Comparison of ENCODE assay signal across 9 cellular contexts in the genomic region with DNA sequence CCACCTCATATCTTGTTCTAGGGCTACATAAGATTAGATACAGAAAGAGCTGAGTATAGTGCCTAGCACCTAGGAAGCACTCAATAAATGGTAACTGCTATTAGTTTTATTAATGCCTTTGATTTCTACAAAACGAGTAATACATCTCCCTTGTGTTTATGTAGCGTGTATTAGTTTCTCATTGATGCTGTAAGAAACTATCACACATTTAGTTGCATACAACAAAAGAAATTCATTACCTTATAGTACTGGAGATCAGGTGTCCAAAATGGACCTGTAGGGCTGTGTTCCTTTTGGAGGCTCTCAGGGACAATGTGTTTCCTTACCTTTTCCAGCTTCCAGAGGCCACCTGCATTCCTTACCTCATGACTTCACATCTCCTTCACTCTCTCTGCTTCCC. TPM values are rescaled to one million over a fixed set of nuclear protein-coding genes. Genes with fewer than 3 reads are reported as not detected.
DNase-seq lines count a peak whose midpoint lies in the region; ATAC-seq and TF ChIP-seq lines count a peak whose summit lies in the region.
"Had no signal": no experiment of that assay in that cellular context is flagged by ENCODE, and none has a peak within 500 bp of the region (broad histone marks: within the 10 kb centered on the region; RNA-seq: fewer than 3 reads in every experiment).

No MANE protein-coding gene starts in this region.

- TF ChIP-seq CTCF in liver (IDR thresholded peaks at IDR 0.05; ENCODE audit: low read depth, low read length, missing input control) (no peak), thoracic aorta (IDR thresholded peaks at IDR 0.05) (no peak), lower leg skin (IDR thresholded peaks at IDR 0.05) (no peak)

- intact Hi-C loops in activated T-helper 1 cell treated with anti-CD3 and anti-CD28 coated beads, Interleukin-12 subunit alpha, Interleukin-12 subunit beta, Interleukin-2, Interleukin-4 antibody, amounts not matched to agents 30 ng/mL and 10 ng/mL and 1 ng/mL, durations not matched to agents 14 hours and 24 hours and 36 hours (cut with micrococcal nuclease) = loop anchor here (1.0 to 10.0 kb wide), 9 partner anchors 140 to 1908 kb away; a partner anchor contains a TSS
- intact Hi-C loops in lower leg skin (cut with DNase I; ENCODE audit: low total_unique reads) = no loop called here

- no peaks in the 10 kb centered on the region for H3K9me3 Mint-ChIP-seq in activated T-cell treated with anti-CD3 and anti-CD28 coated beads, Interleukin-2, amount 50 U/mL, for 24 hours
- H3K9me3 Mint-ChIP-seq in activated T-helper 1 cell treated with anti-CD3 and anti-CD28 coated beads, Interleukin-12 subunit alpha, Interleukin-12 subunit beta, Interleukin-2, Interleukin-4 antibody, amounts not matched to agents 30 ng/mL and 10 ng/mL and 1 ng/mL, durations not matched to agents 14 hours and 24 hours and 36 hours = no peaks in the 10 kb centered on the region

- peak overlapping the region; percentile 90 for H3K27ac Mint-ChIP-seq in activated T-cell treated with anti-CD3 and anti-CD28 coated beads, Interleukin-2, amount 50 U/mL, for 24 hours
- H3K27ac Mint-ChIP-seq in activated T-helper 1 cell treated with anti-CD3 and anti-CD28 coated beads, Interleukin-12 subunit alpha, Interleukin-12 subunit beta, Interleukin-2, Interleukin-4 antibody, amounts not matched to agents 30 ng/mL and 10 ng/mL and 1 ng/mL, durations not matched to agents 14 hours and 24 hours and 36 hours = peak overlapping the region; percentile 80

- TF ChIP-seq RAD21 in liver (IDR thresholded peaks at IDR 0.05) = no peak

- H3K4me1 Mint-ChIP-seq in activated T-cell treated with anti-CD3 and anti-CD28 coated beads, Interleukin-2, amount 50 U/mL, for 24 hours (ENCODE audit: low read depth) = peaks cover 49% of the 10 kb centered on the region
- H3K4me1 Mint-ChIP-seq in activated T-helper 1 cell treated with anti-CD3 and anti-CD28 coated beads, Interleukin-12 subunit alpha, Interleukin-12 subunit beta, Interleukin-2, Interleukin-4 antibody, amounts not matched to agents 30 ng/mL and 10 ng/mL and 1 ng/mL, durations not matched to agents 14 hours and 24 hours and 36 hours (ENCODE audit: low read depth) = peaks cover 45% of the 10 kb centered on the region

- no peak for DNase-seq in activated T-cell treated with anti-CD3 and anti-CD28 coated beads, Interleukin-2, amount 50 U/mL, for 24 hours
- no peak for DNase-seq in activated T-cell treated with anti-CD3 and anti-CD28 coated beads for 4 hours
- DNase-seq in activated T-helper 1 cell treated with anti-CD3 and anti-CD28 coated beads, Interleukin-12 subunit alpha, Interleukin-12 subunit beta, Interleukin-2, Interleukin-4 antibody, amounts not matched to agents 30 ng/mL and 10 ng/mL and 1 ng/mL, durations not matched to agents 14 hours and 24 hours and 36 hours (ENCODE audit: low spot score) = no peak
- DNase-seq in thoracic aorta (ENCODE audit: low spot score) = no peak
- DNase-seq in dedifferentiated amniotic fluid mesenchymal stem cell (ENCODE audit: extremely low spot score) = no peak
- no peak for DNase-seq in lower leg skin (ENCODE audit: low spot score in 2 of 2)
- DNase-seq: upper lobe of right lung had no signal

- no peak for ATAC-seq in thoracic aorta (ENCODE audit: insufficient number of reproducible peaks, low FRiP score, low read depth)
- no peak for ATAC-seq in GM21390 (IDR thresholded peaks at IDR 0.05; ENCODE audit: unreplicated experiment)

- H3K27me3 Mint-ChIP-seq in activated T-cell treated with anti-CD3 and anti-CD28 coated beads, Interleukin-2, amount 50 U/mL, for 24 hours = no peaks in the 10 kb centered on the region
- peaks cover 18% of the 10 kb centered on the region for H3K27me3 Mint-ChIP-seq in activated T-helper 1 cell treated with anti-CD3 and anti-CD28 coated beads, Interleukin-12 subunit alpha, Interleukin-12 subunit beta, Interleukin-2, Interleukin-4 antibody, amounts not matched to agents 30 ng/mL and 10 ng/mL and 1 ng/mL, durations not matched to agents 14 hours and 24 hours and 36 hours (ENCODE audit: insufficient read depth)

- H3K4me1 ChIP-seq in liver (ENCODE audit: control insufficient read depth in 4 of 4, insufficient read depth in 4 of 4, low read length in 3 of 4) (peaks cover 0 to 18% (median 15%) of the 10 kb centered on the region in 4 donors), thoracic aorta (ENCODE audit: control insufficient read depth in 1 of 2, low read depth in 2 of 2) (peaks cover 7 to 11% of the 10 kb centered on the region in 2 donors)
- H3K4me1 ChIP-seq: upper lobe of right lung had no signal

- no peaks in the 10 kb centered on the region for H3K27me3 ChIP-seq in liver (ENCODE audit: control insufficient read depth in 4 of 4, insufficient read depth in 4 of 4, low read length in 3 of 4)
- no peaks in the 10 kb centered on the region for H3K27me3 ChIP-seq in thoracic aorta (replicated peaks; ENCODE audit: insufficient read depth)
- H3K27me3 ChIP-seq: upper lobe of right lung had no signal

- H3K4me3 Mint-ChIP-seq in activated T-cell treated with anti-CD3 and anti-CD28 coated beads, Interleukin-2, amount 50 U/mL, for 24 hours = peak overlapping the region; percentile 88
- peak overlapping the region; percentile 90 for H3K4me3 Mint-ChIP-seq in activated T-helper 1 cell treated with anti-CD3 and anti-CD28 coated beads, Interleukin-12 subunit alpha, Interleukin-12 subunit beta, Interleukin-2, Interleukin-4 antibody, amounts not matched to agents 30 ng/mL and 10 ng/mL and 1 ng/mL, durations not matched to agents 14 hours and 24 hours and 36 hours

- H3K9ac ChIP-seq in liver (ENCODE audit: low read depth in 1 of 2, low read length in 2 of 2) = peak overlapping the region in 1 of 2 donors; percentile 88

- WGBS in liver = 75% methylated on average over 2 of the region's 2 CpGs
- WGBS in lower leg skin, 2 donors = 61% methylated on average over 2 of the region's 2 CpGs

- H3K36me3 ChIP-seq in liver (ENCODE audit: control insufficient read depth in 4 of 4, insufficient read depth in 3 of 4, low read depth in 1 of 4, low read length in 3 of 4) (no peaks in the 10 kb centered on the region), thoracic aorta (no peaks in the 10 kb centered on the region)
- H3K36me3 ChIP-seq: upper lobe of right lung had no signal

- H3K4me3 ChIP-seq in liver (ENCODE audit: low read depth in 1 of 3, low read length in 3 of 3) (peak overlapping the region in 2 of 3 donors; percentile 98 to 99), thoracic aorta (peak overlapping the region; percentile 89), lower leg skin (ENCODE audit: low read depth, poor library complexity, severe bottlenecking) (no peak overlapping the region)

- H3K9me3 ChIP-seq in liver (ENCODE audit: control insufficient read depth in 4 of 4, low read length in 3 of 4) (no peaks in the 10 kb centered on the region), thoracic aorta (no peaks in the 10 kb centered on the region)
- H3K9me3 ChIP-seq: upper lobe of right lung had no signal

- H3K36me3 Mint-ChIP-seq in activated T-cell treated with anti-CD3 and anti-CD28 coated beads, Interleukin-2, amount 50 U/mL, for 24 hours (ENCODE audit: low read depth) = peaks cover 3% of the 10 kb centered on the region
- H3K36me3 Mint-ChIP-seq in activated T-helper 1 cell treated with anti-CD3 and anti-CD28 coated beads, Interleukin-12 subunit alpha, Interleukin-12 subunit beta, Interleukin-2, Interleukin-4 antibody, amounts not matched to agents 30 ng/mL and 10 ng/mL and 1 ng/mL, durations not matched to agents 14 hours and 24 hours and 36 hours (ENCODE audit: low read depth) = no peaks in the 10 kb centered on the region

- H3K27ac ChIP-seq in liver (ENCODE audit: low read depth in 1 of 2, low read length in 2 of 2) = no peak overlapping the region
- no peak overlapping the region for H3K27ac ChIP-seq in thoracic aorta

- no peak for TF ChIP-seq POLR2A in lower leg skin (IDR thresholded peaks at IDR 0.05)

TF ChIP-seq in liver, 16 proteins besides CTCF, POLR2A, EP300 and RAD21 (continues in another document):
- TF ChIP-seq YY1 (IDR thresholded peaks at IDR 0.05) (no peak), NR2F2 (IDR thresholded peaks at IDR 0.05) (no peak), HNF4G (IDR thresholded peaks at IDR 0.05) (no peak), JUND (IDR thresholded peaks at IDR 0.05) (no peak), TAF1 (conservative IDR thresholded peaks at IDR 0.05) (no peak), SP1 (IDR thresholded peaks at IDR 0.05) (no peak)
- TF ChIP-seq, protein P1, sequence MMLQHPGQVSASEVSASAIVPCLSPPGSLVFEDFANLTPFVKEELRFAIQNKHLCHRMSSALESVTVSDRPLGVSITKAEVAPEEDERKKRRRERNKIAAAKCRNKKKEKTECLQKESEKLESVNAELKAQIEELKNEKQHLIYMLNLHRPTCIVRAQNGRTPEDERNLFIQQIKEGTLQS (IDR thresholded peaks at IDR 0.05) = no peak
- TF ChIP-seq, protein P2, sequence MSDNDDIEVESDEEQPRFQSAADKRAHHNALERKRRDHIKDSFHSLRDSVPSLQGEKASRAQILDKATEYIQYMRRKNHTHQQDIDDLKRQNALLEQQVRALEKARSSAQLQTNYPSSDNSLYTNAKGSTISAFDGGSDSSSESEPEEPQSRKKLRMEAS (IDR thresholded peaks at IDR 0.05) = no peak

RNA-seq across cellular contexts. Expression of a gene that starts 1.0 kb away (rescaled TPM):
- total RNA-seq in activated T-helper 1 cell treated with anti-CD3 and anti-CD28 coated beads, Interleukin-12 subunit alpha, Interleukin-12 subunit beta, Interleukin-2, Interleukin-4 antibody, amounts not matched to agents 30 ng/mL and 10 ng/mL and 1 ng/mL, durations not matched to agents 14 hours and 24 hours and 36 hours = 2.1 and 2.4 TPM in 2 replicates
- total RNA-seq in liver = 10 to 100 TPM in 1 of 2 donors, 1 to 10 TPM in 1; 5.5 to 22.9 TPM
- polyA plus RNA-seq in liver = 10 to 100 TPM in 1 of 2 donors, 1 to 10 TPM in 1; 6.8 to 11.0 TPM
- total RNA-seq in thoracic aorta = 10 to 100 TPM; 20.8 to 33.3 TPM
- total RNA-seq in lower leg skin = 1 to 10 TPM; 2.0 to 5.5 (median 3.9) TPM
